Comparison of ENCODE assay signal across 9 cellular contexts in genomic region chr1:11692899-11693590, GRCh38. TPM values are rescaled to one million over a fixed set of nuclear protein-coding genes. Genes with fewer than 3 reads are reported as not detected.
A peak's percentile ranks its signal among the peaks of the same experiment; 100 is the strongest.
DNase-seq lines count a peak whose midpoint lies in the region; ATAC-seq and TF ChIP-seq lines count a peak whose summit lies in the region.
"Had no signal": no experiment of that assay in that cellular context is flagged by ENCODE, and none has a peak within 500 bp of the region (broad histone marks: within the 10 kb centered on the region; RNA-seq: fewer than 3 reads in every experiment).

No MANE protein-coding gene starts in this region.

- H3K4me3 ChIP-seq in Jurkat, Clone E6-1 (ENCODE audit: low read length), result no peak overlapping the region
- no peak overlapping the region for H3K4me3 ChIP-seq in fibroblast of villous mesenchyme (ENCODE audit: low read depth, low read length)
- H3K4me3 ChIP-seq: ascending aorta had no signal

- TF ChIP-seq CTCF in fibroblast of villous mesenchyme (IDR thresholded peaks at IDR 0.05; ENCODE audit: insufficient read depth, low read depth, low read length), result no peak

- DNase-seq in AG08396 (ENCODE audit: low spot score) (peak; percentile 93), fibroblast of villous mesenchyme (ENCODE audit: low read depth) (peak; percentile 28), GDM1 (lab: John Stamatoyannopoulos, UW) (no peak), pons (ENCODE audit: low spot score) (no peak)
- DNase-seq in Jurkat, Clone E6-1 (ENCODE audit: low read depth, low spot score), result peak; percentile 32
- DNase-seq in activated CD8-positive, alpha-beta memory T cell treated with anti-CD3 and anti-CD28 coated beads for 24 hours, result peak; percentile 73
- DNase-seq in stimulated activated CD4-positive, alpha-beta T cell treated with anti-CD3 and anti-CD28 coated beads, Interleukin-4, amount 100 ng/mL, for 1 hour, result peak; percentile 20

- no peak for ATAC-seq in HG02759 (IDR thresholded peaks at IDR 0.05; ENCODE audit: unreplicated experiment)

RNA-seq across cellular contexts. Expression of gene DRAXIN, which starts 1.5 kb away (rescaled TPM):
- 1.4 TPM for polyA plus RNA-seq in Jurkat, Clone E6-1 (2012; ENCODE audit: insufficient read depth, insufficient read length)
- total RNA-seq in fibroblast of villous mesenchyme, result not detected in 2 replicates

RNA-seq across cellular contexts. Expression of gene MAD2L2, which starts 12.1 kb away (rescaled TPM):
- 178 TPM for polyA plus RNA-seq in Jurkat, Clone E6-1 (2012; ENCODE audit: insufficient read depth, insufficient read length)
- 30.7 and 43.8 TPM in 2 replicates for total RNA-seq in fibroblast of villous mesenchyme

RNA-seq across cellular contexts. Expression of gene FBXO6, which starts 29.0 kb away (rescaled TPM):
- 16.1 TPM for polyA plus RNA-seq in Jurkat, Clone E6-1 (2012; ENCODE audit: insufficient read depth, insufficient read length)
- total RNA-seq in fibroblast of villous mesenchyme, result 8.4 and 8.6 TPM in 2 replicates

RNA-seq across cellular contexts. Expression of gene FBXO44, which starts 38.4 kb away (rescaled TPM):
- 31.7 TPM for polyA plus RNA-seq in Jurkat, Clone E6-1 (2012; ENCODE audit: insufficient read depth, insufficient read length)
- total RNA-seq in fibroblast of villous mesenchyme, result 12.2 and 14.2 TPM in 2 replicates

RNA-seq across cellular contexts. Expression of gene FBXO2, which starts 38.8 kb away (rescaled TPM):
- polyA plus RNA-seq in Jurkat, Clone E6-1 (2012; ENCODE audit: insufficient read depth, insufficient read length), result 2.0 TPM
- total RNA-seq in fibroblast of villous mesenchyme, result 1.9 and 4.3 TPM in 2 replicates

Comparison
In these comparisons a context has a peak if more than half of its experiments do, and no peak if none do; other contexts are left out.
1. DNase-seq: peak in AG08396 (single experiment), Jurkat, Clone E6-1 (single experiment), activated CD8-positive, alpha-beta memory T cell treated with anti-CD3 and anti-CD28 coated beads for 24 hours (single experiment), fibroblast of villous mesenchyme (single experiment) and stimulated activated CD4-positive, alpha-beta T cell treated with anti-CD3 and anti-CD28 coated beads, Interleukin-4, amount 100 ng/mL, for 1 hour (single experiment); none in GDM1 (single experiment) and pons (single experiment).